20 cellular contexts compared by ENCODE assay signal in the genomic region with DNA sequence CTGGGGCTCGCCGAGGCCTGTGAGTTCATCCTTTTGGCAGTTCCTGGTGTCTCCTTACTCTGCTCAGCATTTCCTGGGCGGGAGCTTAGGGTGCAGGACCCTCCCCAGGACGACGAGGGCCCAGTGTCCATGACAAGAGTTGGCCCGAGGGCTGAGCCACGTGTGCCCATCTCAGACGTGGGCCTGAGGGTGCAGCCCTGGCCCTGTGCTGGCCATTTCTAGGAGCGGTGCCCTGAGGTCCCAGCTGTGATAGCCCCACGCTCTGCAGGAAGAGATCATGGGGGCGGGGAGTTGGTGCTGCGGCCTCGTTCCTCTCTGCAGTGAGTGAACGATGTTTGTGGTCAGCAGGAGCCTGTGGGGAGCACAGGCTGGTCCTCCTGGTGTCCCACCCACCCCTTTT. TPM values are rescaled to one million over a fixed set of nuclear protein-coding genes. Genes with fewer than 3 reads are reported as not detected.
DNase-seq lines count a peak whose midpoint lies in the region; ATAC-seq, FAIRE-seq and TF ChIP-seq lines count a peak whose summit lies in the region.
"Had no signal": no experiment of that assay in that cellular context is flagged by ENCODE, and none has a peak within 500 bp of the region (broad histone marks: within the 10 kb centered on the region; RNA-seq: fewer than 3 reads in every experiment).

No MANE protein-coding gene starts in this region.

- H4K20me1 ChIP-seq in K562 (replicated peaks; ENCODE audit: control insufficient read depth, insufficient read depth, low read length), result no peaks in the 10 kb centered on the region
- H4K20me1 ChIP-seq in osteoblast (ENCODE audit: insufficient read depth, low read length), result peaks cover 8% of the 10 kb centered on the region

- H3K4me1 Mint-ChIP-seq in Caco-2 (ENCODE audit: low read depth, unreplicated experiment), result no peaks in the 10 kb centered on the region

- H3K4me1 ChIP-seq in Caco-2, result 0 out of 2 replicates have a peak, but pooled peaks cover 5% of the 10 kb centered on the region
- H3K4me1 ChIP-seq in K562 (replicated peaks in 1 of 2; ENCODE audit: control insufficient read depth in 2 of 2, insufficient read depth in 2 of 2, low read length in 2 of 2), result peaks cover 4 to 48% of the 10 kb centered on the region in 2 experiments
- H3K4me1 ChIP-seq in osteoblast (ENCODE audit: insufficient read depth, low read length), result peaks cover 7% of the 10 kb centered on the region

- H3K9me3 ChIP-seq in Caco-2 (no peaks in the 10 kb centered on the region), K562 (replicated peaks; ENCODE audit: control insufficient read depth, insufficient read depth, low read depth, low read length) (no peaks in the 10 kb centered on the region), osteoblast (ENCODE audit: low read depth, low read length) (no peaks in the 10 kb centered on the region)

- in situ Hi-C loops in K562 (cut with MboI), result no loop called here

- intact Hi-C loops in Caco-2 (cut with micrococcal nuclease; ENCODE audit: unreplicated experiment) (no loop called here), K562 (cut with micrococcal nuclease) (loop anchor here (5.0 kb wide), 1 partner anchor 210 kb away; a partner anchor contains a TSS)

- H3K4me3 Mint-ChIP-seq in Caco-2 (ENCODE audit: unreplicated experiment), result no peak overlapping the region

- no peak overlapping the region for H2AFZ ChIP-seq in K562 (ENCODE audit: low read depth, low read length)
- no peak overlapping the region for H2AFZ ChIP-seq in osteoblast (ENCODE audit: low read length)

- no peak overlapping the region for H3K4me2 ChIP-seq in K562 (ENCODE audit: insufficient read depth, low read length)
- H3K4me2 ChIP-seq in osteoblast (ENCODE audit: insufficient read depth, low read length), result no peak overlapping the region

- H3K36me3 ChIP-seq in Caco-2 (ENCODE audit: control insufficient read depth, insufficient read depth, low read length) (peaks cover 3% of the 10 kb centered on the region), K562 (ENCODE audit: control insufficient read depth, insufficient read depth, low read length) (peaks cover 44% of the 10 kb centered on the region; the same call in 2 of the 3 replicates), osteoblast (ENCODE audit: insufficient read depth, low read length) (peaks cover 40% of the 10 kb centered on the region)

- H3K79me2 ChIP-seq in K562 (ENCODE audit: control insufficient read depth, insufficient read depth, low read length), result no peaks in the 10 kb centered on the region
- H3K79me2 ChIP-seq in osteoblast (ENCODE audit: insufficient read depth, low read length), result no peaks in the 10 kb centered on the region

- no peak for TF ChIP-seq CTCF in Caco-2 (IDR thresholded peaks at IDR 0.05; ENCODE audit: insufficient read depth in 1 of 2, low read depth in 1 of 2, low read length in 1 of 2, severe bottlenecking in 1 of 2, unreplicated experiment in 1 of 2)
- no peak for TF ChIP-seq CTCF in K562 (IDR thresholded peaks at IDR 0.05 in 2 of 3, conservative IDR thresholded peaks at IDR 0.05 in 1 of 3; ENCODE audit: insufficient read depth in 2 of 3, low read depth in 1 of 3, low read length in 3 of 3)
- no peak for TF ChIP-seq CTCF in osteoblast (IDR thresholded peaks at IDR 0.05; ENCODE audit: extremely low read depth, low read depth, low read length)

- DNase-seq in Caco-2, result no peak
- DNase-seq in K562 (ENCODE audit: extremely low read depth in 1 of 4, low spot score in 3 of 4), result no peak
- DNase-seq in osteoblast (ENCODE audit: insufficient read length, low spot score, missing footprints), result peak; percentile 41
- no peak for DNase-seq in cerebellar cortex (ENCODE audit: low spot score)
- DNase-seq: ACHN; CD4-positive, CD25-positive, alpha-beta regulatory T cell; DMS153; DMS79 treated with DMSO at 0.1 percent for 48 hours; EL; HCEC 1CT; IMR-90; KG1 had no signal

- no peaks in the 10 kb centered on the region for H3K27me3 Mint-ChIP-seq in Caco-2 (ENCODE audit: insufficient read depth, unreplicated experiment)

- peaks cover 80% of the 10 kb centered on the region for H3K36me3 Mint-ChIP-seq in Caco-2 (ENCODE audit: insufficient read depth, unreplicated experiment)

- no peaks in the 10 kb centered on the region for H3K9me3 Mint-ChIP-seq in Caco-2 (ENCODE audit: unreplicated experiment)
- H3K9me3 Mint-ChIP-seq: CD4-positive, CD25-positive, alpha-beta regulatory T cell had no signal

- H3K4me3 ChIP-seq in Caco-2 (ENCODE audit: low read depth, low read length) (no peak overlapping the region), K562 (no peak overlapping the region), osteoblast (ENCODE audit: insufficient read depth, low read length) (no peak overlapping the region)
- H3K4me3 ChIP-seq: BLaER1 treated with 17β-estradiol and CSF1 and Interleukin-3, amounts not matched to agents 10 nM and 100 nM had no signal

- CTCF ChIA-PET in Caco-2 (lab: Charles Lee), result no interaction called here
- CTCF ChIA-PET in K562 (lab: Yijun Ruan, JAX; ENCODE audit: low intra/inter-chr PET ratio), result no interaction called here

- H3K9ac ChIP-seq in K562 (ENCODE audit: insufficient read depth in 1 of 2, low read depth in 2 of 2, low read length in 2 of 2), result no peak overlapping the region

- POLR2A ChIA-PET in Caco-2 (lab: Charles Lee) (no interaction called here), K562 (lab: Yijun Ruan, JAX) (interaction anchor here (0.8 to 4.2 kb wide), 3 partner anchors 10 to 207 kb away, joined by 3 to 19 read pairs (median 3); a partner anchor contains a TSS)

- no TSS peak for BruUV-seq in Caco-2 (replicated peaks; lab: Mats Ljungman, UMichigan)
- no TSS peak for BruUV-seq in K562 (replicated peaks; lab: Mats Ljungman, UMichigan)

- H3K27ac ChIP-seq in K562 (ENCODE audit: extremely low read depth, low read depth, low read length) (no peak overlapping the region), osteoblast (ENCODE audit: low read depth, low read length) (no peak overlapping the region)
- H3K27ac ChIP-seq: BLaER1 treated with 17β-estradiol and CSF1 and Interleukin-3, amounts not matched to agents 10 nM and 100 nM had no signal

- no peaks in the 10 kb centered on the region for H3K9me1 ChIP-seq in K562 (ENCODE audit: control insufficient read depth, insufficient read depth, low read length)

- no peaks in the 10 kb centered on the region for H3K27me3 ChIP-seq in Caco-2 (replicated peaks; ENCODE audit: control insufficient read depth, insufficient read depth, low read length)
- H3K27me3 ChIP-seq in K562 (ENCODE audit: control insufficient read depth in 2 of 2, insufficient read depth in 2 of 2, low read length in 2 of 2), result no peaks in the 10 kb centered on the region
- no peaks in the 10 kb centered on the region for H3K27me3 ChIP-seq in osteoblast (ENCODE audit: insufficient read depth, low read length)
- H3K27me3 ChIP-seq: BLaER1 treated with 17β-estradiol and CSF1 and Interleukin-3, amounts not matched to agents 10 nM and 100 nM had no signal

- TF ChIP-seq RAD21 in K562 (CRISPR knock-in tag; conservative IDR thresholded peaks at IDR 0.05 in 1 of 2, IDR thresholded peaks at IDR 0.05 in 1 of 2), result no peak

- TF ChIP-seq POLR2A in GM19193 (IDR thresholded peaks at IDR 0.05; ENCODE audit: extremely low read depth, insufficient read depth, insufficient read length) (peak; percentile 16), K562 (conservative IDR thresholded peaks at IDR 0.05) (0 out of 2 replicates have a peak, but pooled peaks have one; percentile 5)

- WGBS in K562 (ENCODE audit: insufficient coverage, low coverage, missing lambda C conversion rate), result 89% methylated on average over 8 of the region's 14 CpGs

- FAIRE-seq in K562 (lab: Jason Lieb, UNC), result no peak
- FAIRE-seq: D721Med, G401.6, GM12891, GM19239 had no signal

- ATAC-seq in K562 (no peak), GM21526 (IDR thresholded peaks at IDR 0.05; ENCODE audit: low FRiP score, unreplicated experiment) (no peak), HG03439 (IDR thresholded peaks at IDR 0.05; ENCODE audit: unreplicated experiment) (no peak)

- H3K27ac Mint-ChIP-seq in Caco-2 (ENCODE audit: unreplicated experiment), result peak overlapping the region; percentile 61
- H3K27ac Mint-ChIP-seq: CD4-positive, CD25-positive, alpha-beta regulatory T cell had no signal

- no peak for TF ChIP-seq EP300 in K562 (IDR thresholded peaks at IDR 0.05; ENCODE audit: low read length)

RNA-seq across cellular contexts. Expression of a gene that starts 6.0 kb away (rescaled TPM):
- total RNA-seq in Caco-2 (2022) (5.6 and 6.5 TPM in 2 replicates), K562 (2014; rRNA removed) (3.1 and 3.3 TPM in 2 replicates), K562 (2014; rRNA removed; fragmentation: Illumina TruSeq; extraction: Trizol) (0.67 and 0.87 TPM in 2 replicates), K562 (2015; rRNA removed; fragmentation: Illumina TruSeq; extraction: Trizol) (2.0 and 2.1 TPM in 2 replicates), K562 (2021) (3.4 and 3.5 TPM in 2 replicates), osteoblast (4.7 and 5.1 TPM in 2 replicates)
- 70.1 and 162 TPM in 2 replicates for total RNA-seq in K562 (2011; cell fraction: chromatin; rRNA removed; ENCODE audit: low replicate concordance)
- total RNA-seq in K562 (2011; cell fraction: nucleolus; rRNA removed), result 54.5 and 55.7 TPM in 2 replicates
- 90.5 and 111 TPM in 2 replicates for total RNA-seq in K562 (2011; cell fraction: nucleoplasm; rRNA removed)
- polyA plus RNA-seq in K562 (2011; rRNA removed) (3.5 and 4.2 TPM in 2 replicates), K562 (2014; fragmentation: Illumina TruSeq; extraction: Trizol) (1.5 and 2.7 TPM in 2 replicates), K562 (2014; fragmentation: Nextera tagmentation; extraction: Ambion mirVana) (under 1 TPM in 1 of 2 experiments, not detected in 1; 0.14 TPM), K562 (2014; rRNA removed) (4.7 and 5.3 TPM in 2 replicates)
- polyA plus RNA-seq in K562 (2011; cell fraction: cytosol; rRNA removed), result 5.6 and 6.1 TPM in 2 replicates
- polyA plus RNA-seq in K562 (2011; cell fraction: nucleus; rRNA removed), result 27.9 and 42.6 TPM in 2 replicates
- 3.6 and 4.6 TPM in 2 replicates for polyA plus RNA-seq in K562 (2012)
- 6.4 and 10.6 TPM in 2 replicates for polyA minus RNA-seq in K562 (2011; rRNA and poly(A)+ RNA removed)
- polyA minus RNA-seq in K562 (2011; cell fraction: cytosol; rRNA and poly(A)+ RNA removed), result 1.6 and 2.7 TPM in 2 replicates
- 6.1 and 6.7 TPM in 2 replicates for polyA minus RNA-seq in K562 (2011; cell fraction: nucleus; rRNA and poly(A)+ RNA removed)

RNA-seq across cellular contexts. Expression of a gene that starts 10.5 kb away (rescaled TPM):
- 31.3 and 37.5 TPM in 2 replicates for total RNA-seq in Caco-2 (2022)
- total RNA-seq in K562 (2011; cell fraction: chromatin; rRNA removed; ENCODE audit: low replicate concordance), result 5.7 and 13.6 TPM in 2 replicates
- 8.2 and 8.3 TPM in 2 replicates for total RNA-seq in K562 (2011; cell fraction: nucleolus; rRNA removed)
- 5.5 and 7.5 TPM in 2 replicates for total RNA-seq in K562 (2011; cell fraction: nucleoplasm; rRNA removed)
- total RNA-seq in K562 (2014; rRNA removed), result 12.5 and 15.5 TPM in 2 replicates
- 2.1 and 3.2 TPM in 2 replicates for total RNA-seq in K562 (2014; rRNA removed; fragmentation: Illumina TruSeq; extraction: Trizol)
- total RNA-seq in K562 (2015; rRNA removed; fragmentation: Illumina TruSeq; extraction: Trizol), result 6.4 and 8.1 TPM in 2 replicates
- 12.0 and 13.5 TPM in 2 replicates for total RNA-seq in K562 (2021)
- polyA plus RNA-seq in K562 (2011; rRNA removed), result 3.2 and 10.4 TPM in 2 replicates
- polyA plus RNA-seq in K562 (2011; cell fraction: cytosol; rRNA removed), result 8.5 and 8.8 TPM in 2 replicates
- polyA plus RNA-seq in K562 (2011; cell fraction: nucleus; rRNA removed), result 10.4 and 12.3 TPM in 2 replicates
- 7.7 and 19.6 TPM in 2 replicates for polyA plus RNA-seq in K562 (2012)
- polyA plus RNA-seq in K562 (2014; fragmentation: Illumina TruSeq; extraction: Trizol), result 5.0 and 10.0 TPM in 2 replicates
- under 1 TPM; 0.18 to 0.53 TPM for polyA plus RNA-seq in K562 (2014; fragmentation: Nextera tagmentation; extraction: Ambion mirVana)
- 6.8 and 8.3 TPM in 2 replicates for polyA plus RNA-seq in K562 (2014; rRNA removed)
- polyA minus RNA-seq in K562 (2011; rRNA and poly(A)+ RNA removed), result 3.5 and 4.5 TPM in 2 replicates
- 7.4 and 12.0 TPM in 2 replicates for polyA minus RNA-seq in K562 (2011; cell fraction: cytosol; rRNA and poly(A)+ RNA removed)
- polyA minus RNA-seq in K562 (2011; cell fraction: nucleus; rRNA and poly(A)+ RNA removed), result 2.4 and 2.6 TPM in 2 replicates
- 166 and 239 TPM in 2 replicates for total RNA-seq in osteoblast

RNA-seq across cellular contexts. Expression of a gene that starts 35.9 kb away (rescaled TPM):
- 132 and 145 TPM in 2 replicates for total RNA-seq in Caco-2 (2022)
- total RNA-seq in K562 (2011; cell fraction: chromatin; rRNA removed; ENCODE audit: low replicate concordance), result 71.6 and 183 TPM in 2 replicates
- total RNA-seq in K562 (2011; cell fraction: nucleolus; rRNA removed), result 99.4 and 127 TPM in 2 replicates
- total RNA-seq in K562 (2011; cell fraction: nucleoplasm; rRNA removed), result 79.5 and 80.2 TPM in 2 replicates
- 147 and 173 TPM in 2 replicates for total RNA-seq in K562 (2014; rRNA removed)
- 29.4 and 33.0 TPM in 2 replicates for total RNA-seq in K562 (2014; rRNA removed; fragmentation: Illumina TruSeq; extraction: Trizol)
- 58.6 and 63.2 TPM in 2 replicates for total RNA-seq in K562 (2015; rRNA removed; fragmentation: Illumina TruSeq; extraction: Trizol)
- 71.5 and 80.6 TPM in 2 replicates for total RNA-seq in K562 (2021)
- polyA plus RNA-seq in K562 (2011; rRNA removed), result 74.0 and 87.6 TPM in 2 replicates
- 119 and 177 TPM in 2 replicates for polyA plus RNA-seq in K562 (2011; cell fraction: cytosol; rRNA removed)
- 132 and 207 TPM in 2 replicates for polyA plus RNA-seq in K562 (2011; cell fraction: nucleus; rRNA removed)
- polyA plus RNA-seq in K562 (2012), result 63.5 and 81.5 TPM in 2 replicates
- 42.3 and 88.3 TPM in 2 replicates for polyA plus RNA-seq in K562 (2014; fragmentation: Illumina TruSeq; extraction: Trizol)
- polyA plus RNA-seq in K562 (2014; fragmentation: Nextera tagmentation; extraction: Ambion mirVana), result 10 to 100 TPM; 39.3 to 60.1 TPM
- polyA plus RNA-seq in K562 (2014; rRNA removed), result 136 and 173 TPM in 2 replicates
- 27.9 and 38.8 TPM in 2 replicates for polyA minus RNA-seq in K562 (2011; rRNA and poly(A)+ RNA removed)
- polyA minus RNA-seq in K562 (2011; cell fraction: cytosol; rRNA and poly(A)+ RNA removed), result 32.6 and 34.2 TPM in 2 replicates
- 29.4 and 31.1 TPM in 2 replicates for polyA minus RNA-seq in K562 (2011; cell fraction: nucleus; rRNA and poly(A)+ RNA removed)
- total RNA-seq in osteoblast, result 48.6 and 48.9 TPM in 2 replicates

RNA-seq across cellular contexts. Expression of a gene that starts 39.2 kb away (rescaled TPM):
- total RNA-seq in Caco-2 (2022) (196 and 244 TPM in 2 replicates), K562 (2014; rRNA removed) (102 and 110 TPM in 2 replicates), K562 (2014; rRNA removed; fragmentation: Illumina TruSeq; extraction: Trizol) (37.2 and 38.0 TPM in 2 replicates), K562 (2015; rRNA removed; fragmentation: Illumina TruSeq; extraction: Trizol) (63.2 and 65.1 TPM in 2 replicates), K562 (2021) (123 and 140 TPM in 2 replicates), osteoblast (225 and 230 TPM in 2 replicates)
- 678 and 1,286 TPM in 2 replicates for total RNA-seq in K562 (2011; cell fraction: chromatin; rRNA removed; ENCODE audit: low replicate concordance)
- total RNA-seq in K562 (2011; cell fraction: nucleolus; rRNA removed), result 495 and 571 TPM in 2 replicates
- total RNA-seq in K562 (2011; cell fraction: nucleoplasm; rRNA removed), result 387 and 470 TPM in 2 replicates
- polyA plus RNA-seq in K562 (2011; rRNA removed) (83.8 and 123 TPM in 2 replicates), K562 (2014; fragmentation: Illumina TruSeq; extraction: Trizol) (87.5 and 96.8 TPM in 2 replicates), K562 (2014; fragmentation: Nextera tagmentation; extraction: Ambion mirVana) (1 to 10 TPM; 9.0 TPM), K562 (2014; rRNA removed) (122 and 154 TPM in 2 replicates)
- polyA plus RNA-seq in K562 (2011; cell fraction: cytosol; rRNA removed), result 86.7 and 116 TPM in 2 replicates
- polyA plus RNA-seq in K562 (2011; cell fraction: nucleus; rRNA removed), result 392 and 540 TPM in 2 replicates
- 147 and 150 TPM in 2 replicates for polyA plus RNA-seq in K562 (2012)
- polyA minus RNA-seq in K562 (2011; rRNA and poly(A)+ RNA removed), result 51.2 and 58.2 TPM in 2 replicates
- 47.2 and 50.0 TPM in 2 replicates for polyA minus RNA-seq in K562 (2011; cell fraction: cytosol; rRNA and poly(A)+ RNA removed)
- polyA minus RNA-seq in K562 (2011; cell fraction: nucleus; rRNA and poly(A)+ RNA removed), result 72.7 and 97.1 TPM in 2 replicates
